In the genomic region with DNA sequence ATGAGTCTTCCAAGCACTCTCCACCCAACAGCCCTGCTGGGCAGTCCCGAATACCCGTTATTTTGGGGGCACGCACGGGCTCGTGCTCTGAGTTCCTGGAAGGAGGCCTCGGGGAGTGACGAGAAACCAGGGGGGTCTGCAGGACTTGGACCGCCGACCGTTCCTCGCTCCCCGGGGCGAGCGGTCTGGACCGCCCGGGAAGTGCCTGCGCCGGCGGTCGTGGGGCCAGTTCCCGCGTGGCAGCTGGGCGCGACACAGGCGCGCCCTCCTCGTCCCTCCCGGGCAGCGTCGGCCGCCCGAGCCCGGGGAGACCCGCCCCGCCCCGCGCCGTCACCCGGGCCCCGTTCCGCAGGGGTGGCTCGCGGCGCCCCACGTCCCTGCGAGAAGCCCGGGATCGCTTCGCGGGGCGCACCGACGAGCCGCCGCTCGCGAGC, we compare ENCODE assay signal across 8 cellular contexts. TPM values are rescaled to one million over a fixed set of nuclear protein-coding genes. Genes with fewer than 3 reads are reported as not detected.
DNase-seq lines count a peak whose midpoint lies in the region; ATAC-seq and TF ChIP-seq lines count a peak whose summit lies in the region.

No MANE protein-coding gene starts in this region.

- DNase-seq in GM03348 (ENCODE audit: low spot score) (peak; percentile 85), HuH-7 (ENCODE audit: low spot score) (peak; percentile 14), left cardiac atrium (peak; percentile 60), progenitor cell of endocrine pancreas (ENCODE audit: low spot score, unreplicated experiment) (peak; percentile 9), cortex of kidney (lab: John Stamatoyannopoulos, UW) (no peak)
- no peak for DNase-seq in activated naive CD4-positive, alpha-beta T cell treated with anti-CD3 and anti-CD28 coated beads, Interleukin-2, amount 50 U/mL, for 72 hours (ENCODE audit: low spot score in 2 of 2)

- peak overlapping the region; percentile 75 for H3K4me3 Mint-ChIP-seq in progenitor cell of endocrine pancreas (ENCODE audit: low read depth)

- H3K27ac Mint-ChIP-seq in activated naive CD4-positive, alpha-beta T cell treated with anti-CD3 and anti-CD28 coated beads, Interleukin-2, amount 50 U/mL, for 72 hours: no peak overlapping the region
- H3K27ac Mint-ChIP-seq in progenitor cell of endocrine pancreas: peak overlapping the region; percentile 54

- no peaks in the 10 kb centered on the region for H3K9me3 Mint-ChIP-seq in activated naive CD4-positive, alpha-beta T cell treated with anti-CD3 and anti-CD28 coated beads, Interleukin-2, amount 50 U/mL, for 72 hours
- H3K9me3 Mint-ChIP-seq in progenitor cell of endocrine pancreas (ENCODE audit: low read depth): no peaks in the 10 kb centered on the region

- no peak for TF ChIP-seq CTCF in progenitor cell of endocrine pancreas (IDR thresholded peaks at IDR 0.05; ENCODE audit: unreplicated experiment)

- peak; percentile 55 for ATAC-seq in GM21528 (IDR thresholded peaks at IDR 0.05; ENCODE audit: low FRiP score, unreplicated experiment)
- peak; percentile 42 to 56 for ATAC-seq in activated naive CD4-positive, alpha-beta T cell treated with anti-CD3 and anti-CD28 coated beads, Interleukin-2, amount 50 U/mL, for 72 hours
- ATAC-seq in left cardiac atrium: peak; percentile 79 to 89
- ATAC-seq in GM21723 (IDR thresholded peaks at IDR 0.05; ENCODE audit: unreplicated experiment): no peak

- peaks cover 11% of the 10 kb centered on the region for H3K4me1 Mint-ChIP-seq in progenitor cell of endocrine pancreas (ENCODE audit: low read depth)

- intact Hi-C loops in left cardiac atrium (cut with DNase I): no loop called here

- H3K27me3 Mint-ChIP-seq in progenitor cell of endocrine pancreas: peaks cover 84% of the 10 kb centered on the region

- peaks cover 16 to 33% of the 10 kb centered on the region in 2 donors for H3K36me3 Mint-ChIP-seq in activated naive CD4-positive, alpha-beta T cell treated with anti-CD3 and anti-CD28 coated beads, Interleukin-2, amount 50 U/mL, for 72 hours
- H3K36me3 Mint-ChIP-seq in progenitor cell of endocrine pancreas (ENCODE audit: insufficient read depth): no peaks in the 10 kb centered on the region

RNA-seq across cellular contexts. Expression of a gene that starts 0.4 kb away (rescaled TPM):
- total RNA-seq in activated naive CD4-positive, alpha-beta T cell treated with anti-CD3 and anti-CD28 coated beads, Interleukin-2, amount 50 U/mL, for 72 hours: 1 to 10 TPM in 1 of 2 donors, under 1 TPM in 1; 0.59 to 1.8 TPM
- total RNA-seq in left cardiac atrium: 10 to 100 TPM; 17.0 to 41.2 TPM
- 1.4 and 2.6 TPM in 2 replicates for total RNA-seq in progenitor cell of endocrine pancreas

Comparison
In these comparisons a context has a peak if more than half of its experiments do, and no peak if none do; other contexts are left out.
1. DNase-seq: peak in GM03348 (single experiment), HuH-7 (single experiment), left cardiac atrium (single experiment) and progenitor cell of endocrine pancreas (single experiment); none in activated naive CD4-positive, alpha-beta T cell treated with anti-CD3 and anti-CD28 coated beads, Interleukin-2, amount 50 U/mL, for 72 hours (0 of 2) and cortex of kidney (single experiment).